Comparison of ENCODE assay signal across 8 cellular contexts in genomic region chr5:38453506-38453905, GRCh38.
A peak's percentile ranks its signal among the peaks of the same experiment; 100 is the strongest.
DNase-seq lines count a peak whose midpoint lies in the region; ATAC-seq and TF ChIP-seq lines count a peak whose summit lies in the region.

No MANE protein-coding gene starts in this region.

- DNase-seq in SW480 (ENCODE audit: low spot score) (peak; percentile 11), left lung (no peak), NCI-H774 (lab: John Stamatoyannopoulos, UW) (no peak), HUDEP-2 (lab: John Stamatoyannopoulos, UW; ENCODE audit: unreplicated experiment in 76 of 76) (no peak), left cardiac atrium (no peak), COLO829 (ENCODE audit: low spot score) (no peak)

- no peak overlapping the region for H3K27ac ChIP-seq in left lung

- H3K27me3 ChIP-seq in left lung = peaks cover 0 to 94% of the 10 kb centered on the region in 2 donors

- no peak overlapping the region for H3K4me3 ChIP-seq in left lung

- ATAC-seq in GM19043 (IDR thresholded peaks at IDR 0.05; ENCODE audit: low read depth, unreplicated experiment) = peak; percentile 97
- peak; percentile 97 for ATAC-seq in HG02981 (IDR thresholded peaks at IDR 0.05; ENCODE audit: unreplicated experiment)
- ATAC-seq in left lung = peak; percentile 37
- ATAC-seq in left cardiac atrium = no peak

- intact Hi-C loops in left lung (cut with DNase I) (no loop called here), left cardiac atrium (cut with DNase I) (no loop called here)

- H3K9me3 ChIP-seq in left lung = no peaks in the 10 kb centered on the region

- no peak for TF ChIP-seq CTCF in left lung (IDR thresholded peaks at IDR 0.05)

- no peaks in the 10 kb centered on the region for H3K36me3 ChIP-seq in left lung

- no peaks in the 10 kb centered on the region for H3K4me1 ChIP-seq in left lung

Comparison
In these comparisons a context has a peak if more than half of its experiments do, and no peak if none do; other contexts are left out.
1. ATAC-seq: peak in GM19043 (single experiment), HG02981 (single experiment) and left lung (single experiment); none in left cardiac atrium (0 of 2).